In the genomic region with DNA sequence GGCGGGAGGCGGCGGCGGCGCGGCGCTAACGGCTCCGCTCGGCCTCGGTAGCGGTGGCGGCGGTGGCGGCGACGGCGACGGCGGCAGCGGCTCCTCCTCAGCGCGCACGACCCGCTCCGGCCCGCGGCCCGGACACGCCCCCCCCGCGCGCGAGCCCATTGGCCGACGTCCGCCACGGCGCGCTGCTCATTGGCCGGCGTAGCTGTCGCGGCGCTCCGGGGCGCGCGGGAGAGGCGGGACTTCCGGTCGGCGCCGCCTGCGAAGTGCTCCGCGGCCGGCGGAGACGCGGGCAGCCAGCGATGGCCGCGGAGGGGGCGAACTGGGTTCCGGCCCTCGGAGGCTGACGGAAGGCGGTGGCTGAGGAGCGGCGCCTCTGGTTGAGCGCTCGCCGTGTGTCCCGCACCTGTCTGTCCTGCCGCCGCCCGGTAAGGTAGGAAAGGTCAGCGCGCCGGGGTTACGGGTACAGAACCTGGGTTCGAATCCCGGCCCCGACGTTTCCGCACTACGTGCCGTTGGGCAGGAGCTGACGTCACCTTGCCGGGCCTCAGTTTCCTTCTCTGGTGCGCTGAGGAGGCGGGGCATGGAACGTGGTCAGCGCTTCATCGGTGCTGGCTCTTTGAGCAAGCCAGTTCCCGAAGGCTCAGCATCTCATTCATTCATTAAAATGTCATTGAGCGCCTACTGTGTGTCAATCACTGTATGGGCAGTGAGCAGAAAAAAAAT, we compare ENCODE assay signal across 8 cellular contexts. TPM values are rescaled to one million over a fixed set of nuclear protein-coding genes. Genes with fewer than 3 reads are reported as not detected.
DNase-seq lines count a peak whose midpoint lies in the region; ATAC-seq and TF ChIP-seq lines count a peak whose summit lies in the region.

TSS of gene ELAVL1 (minus strand) at position 108 of the 723 bp plus-strand sequence. CDS start 13,826 bp downstream, outside the sequence.

- peak; percentile 61 for ATAC-seq in GM21529 (IDR thresholded peaks at IDR 0.05; ENCODE audit: unreplicated experiment)
- peak; percentile 92 to 95 for ATAC-seq in naive thymus-derived CD8-positive, alpha-beta T cell
- ATAC-seq in stimulated activated naive B cell treated with anti-CD40 and anti-IgM and Interleukin-4, amounts not matched to agents 10 μg/mL and 1 μg/mL and 100 μg/mL, for 72 hours (replicated peaks): peak; percentile 88 to 92

- peak within 1 kb of the TSS; percentile 89 for H3K27ac ChIP-seq in fibroblast of lung (ENCODE audit: insufficient read depth, low read length)

- no peaks in the 10 kb centered on the region for H3K9me3 ChIP-seq in fibroblast of lung (ENCODE audit: control insufficient read depth, insufficient read depth, low read depth, low read length)

- no peak for TF ChIP-seq CTCF in fibroblast of lung (conservative IDR thresholded peaks at IDR 0.05 in 1 of 2, IDR thresholded peaks at IDR 0.05 in 1 of 2; ENCODE audit: low read depth in 1 of 2, low read length in 2 of 2)

- POLR2A ChIA-PET in naive thymus-derived CD8-positive, alpha-beta T cell (lab: Charles Lee): interaction anchor here (0.6 to 3.1 kb wide), 5 partner anchors 9 to 85 kb away, joined by 3 to 12 read pairs (median 3); partner anchors contain the start of genes SNAPC2 and TIMM44

- in situ Hi-C loops in KBM-7 (cut with MboI; ENCODE audit: low pct_unique_long_range_greater_than_20kb, low sequenced_read_pairs): no loop called here

- no peaks in the 10 kb centered on the region for H4K20me1 ChIP-seq in fibroblast of lung (ENCODE audit: control insufficient read depth, extremely low read depth, insufficient read depth, low read length)

- H3K9me3 Mint-ChIP-seq in activated T-helper 1 cell treated with anti-CD3 and anti-CD28 coated beads, Interleukin-12 subunit alpha, Interleukin-12 subunit beta, Interleukin-2, Interleukin-4 antibody, amounts not matched to agents 30 ng/mL and 10 ng/mL and 1 ng/mL, durations not matched to agents 14 hours and 24 hours and 36 hours: no peaks in the 10 kb centered on the region
- H3K9me3 Mint-ChIP-seq in naive thymus-derived CD8-positive, alpha-beta T cell: no peaks in the 10 kb centered on the region
- no peaks in the 10 kb centered on the region for H3K9me3 Mint-ChIP-seq in stimulated activated naive B cell treated with anti-CD40 and anti-IgM and Interleukin-4, amounts not matched to agents 10 μg/mL and 1 μg/mL and 100 μg/mL, for 72 hours

- peak within 1 kb of the TSS; percentile 91 for H2AFZ ChIP-seq in fibroblast of lung (ENCODE audit: low read length)

- intact Hi-C loops in activated T-helper 1 cell treated with anti-CD3 and anti-CD28 coated beads, Interleukin-12 subunit alpha, Interleukin-12 subunit beta, Interleukin-2, Interleukin-4 antibody, amounts not matched to agents 30 ng/mL and 10 ng/mL and 1 ng/mL, durations not matched to agents 14 hours and 24 hours and 36 hours (cut with micrococcal nuclease): loop anchor here (1.0 kb wide), 1 partner anchor 45 kb away; no protein-coding TSS in a partner anchor

- H3K27ac Mint-ChIP-seq in activated T-helper 1 cell treated with anti-CD3 and anti-CD28 coated beads, Interleukin-12 subunit alpha, Interleukin-12 subunit beta, Interleukin-2, Interleukin-4 antibody, amounts not matched to agents 30 ng/mL and 10 ng/mL and 1 ng/mL, durations not matched to agents 14 hours and 24 hours and 36 hours: peak within 1 kb of the TSS; percentile 94
- H3K27ac Mint-ChIP-seq in naive thymus-derived CD8-positive, alpha-beta T cell: peak within 1 kb of the TSS; percentile 37 to 95 (median 91)
- peak within 1 kb of the TSS; percentile 90 for H3K27ac Mint-ChIP-seq in stimulated activated naive B cell treated with anti-CD40 and anti-IgM and Interleukin-4, amounts not matched to agents 10 μg/mL and 1 μg/mL and 100 μg/mL, for 72 hours

- peak within 1 kb of the TSS; percentile 99 for H3K4me3 Mint-ChIP-seq in activated T-helper 1 cell treated with anti-CD3 and anti-CD28 coated beads, Interleukin-12 subunit alpha, Interleukin-12 subunit beta, Interleukin-2, Interleukin-4 antibody, amounts not matched to agents 30 ng/mL and 10 ng/mL and 1 ng/mL, durations not matched to agents 14 hours and 24 hours and 36 hours
- peak within 1 kb of the TSS; percentile 80 to 96 (median 92) for H3K4me3 Mint-ChIP-seq in naive thymus-derived CD8-positive, alpha-beta T cell
- H3K4me3 Mint-ChIP-seq in stimulated activated naive B cell treated with anti-CD40 and anti-IgM and Interleukin-4, amounts not matched to agents 10 μg/mL and 1 μg/mL and 100 μg/mL, for 72 hours: peak within 1 kb of the TSS; percentile 94

- DNase-seq in DMS 273 (lab: John Stamatoyannopoulos, UW; ENCODE audit: unreplicated experiment) (peak; percentile 97), KBM-7 (peak; percentile 88), RKO (ENCODE audit: low spot score) (peak; percentile 90), fibroblast of lung (ENCODE audit: low read depth in 2 of 2) (peak; percentile 85 to 89)
- DNase-seq in activated T-helper 1 cell treated with anti-CD3 and anti-CD28 coated beads, Interleukin-12 subunit alpha, Interleukin-12 subunit beta, Interleukin-2, Interleukin-4 antibody, amounts not matched to agents 30 ng/mL and 10 ng/mL and 1 ng/mL, durations not matched to agents 14 hours and 24 hours and 36 hours (ENCODE audit: low spot score): peak; percentile 91
- peak; percentile 80 to 96 (median 88) for DNase-seq in naive thymus-derived CD8-positive, alpha-beta T cell
- peak; percentile 89 for DNase-seq in stimulated activated naive B cell treated with anti-CD40 and anti-IgM and Interleukin-4, amounts not matched to agents 10 μg/mL and 1 μg/mL and 100 μg/mL, for 72 hours

- peaks cover 14% of the 10 kb centered on the region for H3K4me1 ChIP-seq in fibroblast of lung (ENCODE audit: control insufficient read depth, extremely low read depth, insufficient read depth, low read length)

- H3K27me3 Mint-ChIP-seq in activated T-helper 1 cell treated with anti-CD3 and anti-CD28 coated beads, Interleukin-12 subunit alpha, Interleukin-12 subunit beta, Interleukin-2, Interleukin-4 antibody, amounts not matched to agents 30 ng/mL and 10 ng/mL and 1 ng/mL, durations not matched to agents 14 hours and 24 hours and 36 hours (ENCODE audit: insufficient read depth): no peaks in the 10 kb centered on the region
- no peaks in the 10 kb centered on the region for H3K27me3 Mint-ChIP-seq in naive thymus-derived CD8-positive, alpha-beta T cell
- no peaks in the 10 kb centered on the region for H3K27me3 Mint-ChIP-seq in stimulated activated naive B cell treated with anti-CD40 and anti-IgM and Interleukin-4, amounts not matched to agents 10 μg/mL and 1 μg/mL and 100 μg/mL, for 72 hours

- H3K79me2 ChIP-seq in fibroblast of lung (ENCODE audit: control insufficient read depth, insufficient read depth, low read length): peaks cover 44% of the 10 kb centered on the region

- H3K27me3 ChIP-seq in fibroblast of lung (ENCODE audit: control insufficient read depth, insufficient read depth, low read length): no peaks in the 10 kb centered on the region

- peak within 1 kb of the TSS; percentile 100 for H3K4me2 ChIP-seq in fibroblast of lung (ENCODE audit: extremely low read depth, insufficient read depth, low read length)

- no peaks in the 10 kb centered on the region for H3K36me3 ChIP-seq in fibroblast of lung (ENCODE audit: control insufficient read depth, insufficient read depth, low read length)

- H3K4me3 ChIP-seq in fibroblast of lung (replicated peaks in 1 of 4; ENCODE audit: control extremely low read depth in 1 of 4, insufficient read depth in 1 of 4, low read depth in 3 of 4, low read length in 4 of 4): peak within 1 kb of the TSS; percentile 86 to 95 (median 91)

- H3K4me1 Mint-ChIP-seq in activated T-helper 1 cell treated with anti-CD3 and anti-CD28 coated beads, Interleukin-12 subunit alpha, Interleukin-12 subunit beta, Interleukin-2, Interleukin-4 antibody, amounts not matched to agents 30 ng/mL and 10 ng/mL and 1 ng/mL, durations not matched to agents 14 hours and 24 hours and 36 hours (ENCODE audit: low read depth): peaks cover 34% of the 10 kb centered on the region
- peaks cover 26 to 48% (median 38%) of the 10 kb centered on the region in 4 donors for H3K4me1 Mint-ChIP-seq in naive thymus-derived CD8-positive, alpha-beta T cell
- H3K4me1 Mint-ChIP-seq in stimulated activated naive B cell treated with anti-CD40 and anti-IgM and Interleukin-4, amounts not matched to agents 10 μg/mL and 1 μg/mL and 100 μg/mL, for 72 hours: peaks cover 30 to 40% of the 10 kb centered on the region in 2 donors

- H3K9ac ChIP-seq in fibroblast of lung (ENCODE audit: insufficient read depth, low read length): peak within 1 kb of the TSS; percentile 96

- peaks cover 12% of the 10 kb centered on the region for H3K36me3 Mint-ChIP-seq in activated T-helper 1 cell treated with anti-CD3 and anti-CD28 coated beads, Interleukin-12 subunit alpha, Interleukin-12 subunit beta, Interleukin-2, Interleukin-4 antibody, amounts not matched to agents 30 ng/mL and 10 ng/mL and 1 ng/mL, durations not matched to agents 14 hours and 24 hours and 36 hours (ENCODE audit: low read depth)
- H3K36me3 Mint-ChIP-seq in naive thymus-derived CD8-positive, alpha-beta T cell: peaks cover 0 to 2% (median 0%) of the 10 kb centered on the region in 3 donors
- H3K36me3 Mint-ChIP-seq in stimulated activated naive B cell treated with anti-CD40 and anti-IgM and Interleukin-4, amounts not matched to agents 10 μg/mL and 1 μg/mL and 100 μg/mL, for 72 hours: peaks cover 16 to 28% of the 10 kb centered on the region in 2 donors

RNA-seq across cellular contexts. Expression of gene ELAVL1, which starts in this region (rescaled TPM):
- total RNA-seq in activated T-helper 1 cell treated with anti-CD3 and anti-CD28 coated beads, Interleukin-12 subunit alpha, Interleukin-12 subunit beta, Interleukin-2, Interleukin-4 antibody, amounts not matched to agents 30 ng/mL and 10 ng/mL and 1 ng/mL, durations not matched to agents 14 hours and 24 hours and 36 hours: 182 and 186 TPM in 2 replicates
- total RNA-seq in fibroblast of lung: 12.6 and 15.2 TPM in 2 replicates
- polyA plus RNA-seq in fibroblast of lung: 61.6 and 87.7 TPM in 2 replicates
- 55.8 and 71.0 TPM in 2 replicates for polyA plus RNA-seq in fibroblast of lung (2012)
- 72.7 and 75.5 TPM in 2 replicates for polyA minus RNA-seq in fibroblast of lung (ENCODE audit: low replicate concordance)
- 10 to 100 TPM; 55.1 to 55.8 TPM for total RNA-seq in naive thymus-derived CD8-positive, alpha-beta T cell
- polyA plus RNA-seq in naive thymus-derived CD8-positive, alpha-beta T cell: 10 to 100 TPM; 41.5 to 55.5 (median 45.5) TPM

Comparison
In these comparisons a context has a peak if more than half of its experiments do, and no peak if none do; other contexts are left out.
1. Peak in every context shown above with its lines: DNase-seq, ATAC-seq, H3K4me3 ChIP-seq and H3K27ac ChIP-seq.